16 cellular contexts compared by ENCODE assay signal in the genomic region with DNA sequence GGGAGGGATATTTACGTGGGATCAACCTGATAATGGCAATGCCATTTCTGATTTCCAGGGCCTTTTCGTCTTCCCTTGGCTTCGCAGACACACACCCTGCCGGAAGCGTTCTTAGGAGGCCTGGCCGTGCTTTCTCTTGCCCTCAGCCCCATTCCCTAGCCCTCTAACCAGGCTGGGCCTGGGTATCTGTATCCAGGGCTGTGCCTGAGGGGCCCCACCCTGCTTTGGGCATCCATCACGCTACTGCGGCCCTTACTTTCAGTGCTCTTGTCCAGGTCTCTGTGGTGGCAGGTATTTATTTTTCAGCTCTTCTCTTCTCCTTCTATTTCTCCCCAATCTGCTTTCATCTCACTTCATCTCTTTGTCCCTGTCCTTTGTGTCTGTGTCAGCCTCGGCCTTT.
A peak's percentile ranks its signal among the peaks of the same experiment; 100 is the strongest.
DNase-seq lines count a peak whose midpoint lies in the region; ATAC-seq and TF ChIP-seq lines count a peak whose summit lies in the region.
"Had no signal": no experiment of that assay in that cellular context is flagged by ENCODE, and none has a peak within 500 bp of the region (broad histone marks: within the 10 kb centered on the region; RNA-seq: fewer than 3 reads in every experiment).

No MANE protein-coding gene starts in this region.

- no peak overlapping the region for H3K27ac ChIP-seq in CD8-positive, alpha-beta T cell (ENCODE audit: low read depth, low read length)
- H3K27ac ChIP-seq in angular gyrus (ENCODE audit: low read depth, low read length) (peak overlapping the region; percentile 100), lung (ENCODE audit: low read depth in 1 of 2, low read length in 1 of 2) (peak overlapping the region; percentile 91 to 99)

- ATAC-seq in CD8-positive, alpha-beta T cell, result no peak
- ATAC-seq in lung (ENCODE audit: insufficient read depth, low FRiP score) (no peak), GM18502 (IDR thresholded peaks at IDR 0.05; ENCODE audit: poor library complexity, unreplicated experiment) (no peak), HG02938 (IDR thresholded peaks at IDR 0.05; ENCODE audit: unreplicated experiment) (no peak), left lobe of liver (no peak)
- no peak for ATAC-seq in stimulated activated effector memory CD8-positive, alpha-beta T cell treated with anti-CD3 and anti-CD28 coated beads, Interleukin-12 subunit alpha, Interleukin-12 subunit beta, amount 100 ng/mL, for 72 hours
- no peak for ATAC-seq in stimulated activated memory B cell treated with anti-CD40 and anti-IgM and Interleukin-4, amounts not matched to agents 10 μg/mL and 1 μg/mL and 100 μg/mL, for 72 hours
- ATAC-seq: GM12878, HCT116, Panc1 had no signal

- POLR2A ChIA-PET in CD8-positive, alpha-beta T cell (lab: Charles Lee), result interaction anchor here (0.6 kb wide), 1 partner anchor 20 kb away, joined by 3 read pairs; no protein-coding TSS in a partner anchor

- no peak for TF ChIP-seq CTCF in CD8-positive, alpha-beta T cell (IDR thresholded peaks at IDR 0.05)
- no peak for TF ChIP-seq CTCF in lung (IDR thresholded peaks at IDR 0.05; ENCODE audit: control extremely low read depth, extremely low read depth)

- CTCF ChIA-PET in CD8-positive, alpha-beta T cell (lab: Charles Lee), result interaction anchor here (1.3 kb wide), 1 partner anchor 97 kb away, joined by 5 read pairs; no protein-coding TSS in a partner anchor

- intact Hi-C loops in CD8-positive, alpha-beta T cell (cut with DNase I, micrococcal nuclease), result loop anchor here (5.0 to 10.0 kb wide), 6 partner anchors 87 to 850 kb away; a partner anchor contains a TSS

- H3K36me3 ChIP-seq in CD8-positive, alpha-beta T cell (ENCODE audit: insufficient read depth, low read length), result no peaks in the 10 kb centered on the region
- peaks cover 0 to 4% of the 10 kb centered on the region in 2 donors for H3K36me3 ChIP-seq in lung (ENCODE audit: control insufficient read depth in 2 of 2, insufficient read depth in 2 of 2, low read length in 2 of 2)

- H3K27me3 ChIP-seq in CD8-positive, alpha-beta T cell (ENCODE audit: insufficient read depth, low read length), result no peaks in the 10 kb centered on the region
- H3K27me3 ChIP-seq in lung (ENCODE audit: control insufficient read depth, insufficient read depth), result no peaks in the 10 kb centered on the region

- H3K4me3 ChIP-seq in CD8-positive, alpha-beta T cell (ENCODE audit: low read depth, low read length), result no peak overlapping the region
- H3K4me3 ChIP-seq in lung, result no peak overlapping the region
- H3K4me3 ChIP-seq: GM12878 had no signal

- no peaks in the 10 kb centered on the region for H3K9me3 ChIP-seq in CD8-positive, alpha-beta T cell (ENCODE audit: low read length)
- no peaks in the 10 kb centered on the region for H3K9me3 ChIP-seq in lung (ENCODE audit: control insufficient read depth in 2 of 2, insufficient read depth in 1 of 2, low read length in 1 of 2)

- H3K36me3 Mint-ChIP-seq in CD8-positive, alpha-beta T cell, result no peaks in the 10 kb centered on the region
- peaks cover 52% of the 10 kb centered on the region for H3K36me3 Mint-ChIP-seq in stimulated activated effector memory CD8-positive, alpha-beta T cell treated with anti-CD3 and anti-CD28 coated beads, Interleukin-12 subunit alpha, Interleukin-12 subunit beta, amount 100 ng/mL, for 72 hours
- H3K36me3 Mint-ChIP-seq in stimulated activated memory B cell treated with anti-CD40 and anti-IgM and Interleukin-4, amounts not matched to agents 10 μg/mL and 1 μg/mL and 100 μg/mL, for 72 hours, result no peaks in the 10 kb centered on the region

- H3K4me1 Mint-ChIP-seq in CD8-positive, alpha-beta T cell (ENCODE audit: low read depth), result peaks cover 97% of the 10 kb centered on the region
- peaks cover 96% of the 10 kb centered on the region for H3K4me1 Mint-ChIP-seq in stimulated activated effector memory CD8-positive, alpha-beta T cell treated with anti-CD3 and anti-CD28 coated beads, Interleukin-12 subunit alpha, Interleukin-12 subunit beta, amount 100 ng/mL, for 72 hours
- peaks cover 47% of the 10 kb centered on the region for H3K4me1 Mint-ChIP-seq in stimulated activated memory B cell treated with anti-CD40 and anti-IgM and Interleukin-4, amounts not matched to agents 10 μg/mL and 1 μg/mL and 100 μg/mL, for 72 hours

- H3K4me1 ChIP-seq in CD8-positive, alpha-beta T cell (ENCODE audit: insufficient read depth, low read length), result peaks cover 82% of the 10 kb centered on the region
- H3K4me1 ChIP-seq in lung (ENCODE audit: control insufficient read depth in 2 of 2, insufficient read depth in 2 of 2, low read length in 2 of 2), result peaks cover 61 to 62% of the 10 kb centered on the region in 2 donors

- no peak for DNase-seq in CD8-positive, alpha-beta T cell
- no peak for DNase-seq in lung (ENCODE audit: low spot score)
- no peak for DNase-seq in stimulated activated effector memory CD8-positive, alpha-beta T cell treated with anti-CD3 and anti-CD28 coated beads, Interleukin-12 subunit alpha, Interleukin-12 subunit beta, amount 100 ng/mL, for 72 hours (ENCODE audit: low spot score in 2 of 2)
- no peak for DNase-seq in left lobe of liver (ENCODE audit: low spot score)
- DNase-seq: activated T-cell treated with anti-CD3 and anti-CD28 coated beads, Interleukin-2, amount 50 U/mL, for 48 hours; DMS 273 treated with DMSO at 0.1 percent for 48 hours; Karpas-422; NCI-H2171 treated with DMSO at 0.1 percent for 48 hours; stimulated activated CD4-positive, alpha-beta T cell treated with anti-CD3 and anti-CD28 coated beads, Interleukin-4, amount 100 ng/mL, for 24 hours had no signal

- peak overlapping the region; percentile 84 for H3K27ac Mint-ChIP-seq in CD8-positive, alpha-beta T cell
- H3K27ac Mint-ChIP-seq in stimulated activated effector memory CD8-positive, alpha-beta T cell treated with anti-CD3 and anti-CD28 coated beads, Interleukin-12 subunit alpha, Interleukin-12 subunit beta, amount 100 ng/mL, for 72 hours, result peak overlapping the region; percentile 55
- H3K27ac Mint-ChIP-seq in stimulated activated memory B cell treated with anti-CD40 and anti-IgM and Interleukin-4, amounts not matched to agents 10 μg/mL and 1 μg/mL and 100 μg/mL, for 72 hours, result no peak overlapping the region

- no peaks in the 10 kb centered on the region for H3K9me3 Mint-ChIP-seq in CD8-positive, alpha-beta T cell
- no peaks in the 10 kb centered on the region for H3K9me3 Mint-ChIP-seq in stimulated activated effector memory CD8-positive, alpha-beta T cell treated with anti-CD3 and anti-CD28 coated beads, Interleukin-12 subunit alpha, Interleukin-12 subunit beta, amount 100 ng/mL, for 72 hours
- no peaks in the 10 kb centered on the region for H3K9me3 Mint-ChIP-seq in stimulated activated memory B cell treated with anti-CD40 and anti-IgM and Interleukin-4, amounts not matched to agents 10 μg/mL and 1 μg/mL and 100 μg/mL, for 72 hours

- WGBS in lung, 2 donors, result 89 to 94% methylated on average over 9 of the region's 9 CpGs

- no peaks in the 10 kb centered on the region for H3K27me3 Mint-ChIP-seq in CD8-positive, alpha-beta T cell (ENCODE audit: low read depth)
- peaks cover 9% of the 10 kb centered on the region for H3K27me3 Mint-ChIP-seq in stimulated activated memory B cell treated with anti-CD40 and anti-IgM and Interleukin-4, amounts not matched to agents 10 μg/mL and 1 μg/mL and 100 μg/mL, for 72 hours

- no peak overlapping the region for H3K4me3 Mint-ChIP-seq in CD8-positive, alpha-beta T cell
- H3K4me3 Mint-ChIP-seq in stimulated activated effector memory CD8-positive, alpha-beta T cell treated with anti-CD3 and anti-CD28 coated beads, Interleukin-12 subunit alpha, Interleukin-12 subunit beta, amount 100 ng/mL, for 72 hours, result no peak overlapping the region
- no peak overlapping the region for H3K4me3 Mint-ChIP-seq in stimulated activated memory B cell treated with anti-CD40 and anti-IgM and Interleukin-4, amounts not matched to agents 10 μg/mL and 1 μg/mL and 100 μg/mL, for 72 hours
